8 cellular contexts compared by ENCODE assay signal in the genomic region with DNA sequence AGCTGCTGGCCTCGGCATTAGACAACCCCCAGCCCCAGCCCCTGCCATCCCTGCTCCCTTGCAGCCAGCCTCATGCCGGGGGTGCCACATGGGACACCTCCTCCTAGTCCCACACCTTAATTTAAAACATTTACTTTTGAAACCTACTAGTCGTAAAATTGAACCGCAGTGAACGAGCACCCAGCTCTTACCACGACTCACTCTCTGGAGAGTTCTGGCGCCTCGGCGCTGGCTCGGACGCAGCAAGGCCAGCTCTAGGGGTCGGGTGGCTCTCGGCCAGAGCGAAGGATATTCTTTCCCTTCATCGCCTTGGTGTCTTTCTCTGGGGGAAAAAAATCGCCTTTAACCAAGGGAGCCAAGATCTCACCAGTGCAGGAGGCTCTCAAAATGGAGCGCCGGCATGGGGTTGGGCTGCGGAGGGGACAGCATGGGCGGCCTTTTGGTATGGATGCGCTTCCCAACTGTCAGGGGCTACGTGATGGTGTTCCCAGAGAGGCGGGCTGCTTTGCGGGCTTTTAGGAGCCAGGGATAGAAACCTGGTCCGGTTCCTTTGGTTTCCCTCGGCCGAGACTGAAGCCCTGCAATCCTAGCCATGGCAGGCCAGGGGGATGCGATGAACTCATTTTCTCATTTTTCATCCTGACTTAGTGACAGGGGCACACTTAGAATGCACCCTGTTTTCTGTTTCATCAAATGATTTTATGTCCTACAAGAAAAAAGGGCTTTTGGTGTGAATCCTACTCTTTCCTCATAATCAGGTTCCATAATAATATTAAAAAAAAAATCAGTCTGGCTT. TPM values are rescaled to one million over a fixed set of nuclear protein-coding genes. Genes with fewer than 3 reads are reported as not detected.
DNase-seq lines count a peak whose midpoint lies in the region; ATAC-seq, FAIRE-seq and TF ChIP-seq lines count a peak whose summit lies in the region.

No MANE protein-coding gene starts in this region.

- H3K27ac ChIP-seq in DOHH2 (ENCODE audit: low read depth, low read length) (no peak overlapping the region), SJSA1 (no peak overlapping the region), fibroblast of lung (ENCODE audit: insufficient read depth, low read length) (no peak overlapping the region), pancreas (peak overlapping the region in 1 of 4 donors; percentile 25)

- no peaks in the 10 kb centered on the region for H3K9me2 ChIP-seq in DOHH2 (replicated peaks; ENCODE audit: control insufficient read depth, low read length)

- peaks cover 22% of the 10 kb centered on the region for H3K79me2 ChIP-seq in DOHH2 (ENCODE audit: control insufficient read depth, low read length)
- H3K79me2 ChIP-seq in fibroblast of lung (ENCODE audit: control insufficient read depth, insufficient read depth, low read length), result peaks cover 10% of the 10 kb centered on the region

- H3K27me3 ChIP-seq in DOHH2 (ENCODE audit: control insufficient read depth, low read length) (peaks cover 45% of the 10 kb centered on the region), SJSA1 (replicated peaks) (no peaks in the 10 kb centered on the region), fibroblast of lung (ENCODE audit: control insufficient read depth, insufficient read depth, low read length) (no peaks in the 10 kb centered on the region), pancreas (no peaks in the 10 kb centered on the region)

- H3F3A ChIP-seq in DOHH2 (ENCODE audit: control insufficient read depth, insufficient read depth), result peaks cover 6% of the 10 kb centered on the region

- DNase-seq in SJSA1 (ENCODE audit: low read depth in 1 of 2, low spot score in 2 of 2), result no peak
- no peak for DNase-seq in fibroblast of lung (ENCODE audit: low read depth in 2 of 2)
- no peak for DNase-seq in pancreas
- no peak for DNase-seq in NCI-H524 treated with DMSO at 0.1 percent for 48 hours (lab: John Stamatoyannopoulos, UW)
- DNase-seq in NCI-H1105 treated with DMSO at 0.1 percent for 48 hours (lab: John Stamatoyannopoulos, UW), result no peak
- no peak for DNase-seq in NCI-H1048 (lab: John Stamatoyannopoulos, UW)

- H4K20me1 ChIP-seq in DOHH2 (ENCODE audit: control insufficient read depth, insufficient read depth, low read depth, low read length) (peaks cover 17% of the 10 kb centered on the region), fibroblast of lung (ENCODE audit: control insufficient read depth, extremely low read depth, insufficient read depth, low read length) (no peaks in the 10 kb centered on the region)

- 44 to 56% methylated on average over 28 of the region's 28 CpGs for WGBS in pancreas, 2 donors

- intact Hi-C loops in pancreas (cut with DNase I), result loop anchor here in 1 of 3 donors (10.0 kb wide), 2 partner anchors 60 to 110 kb away; no protein-coding TSS in a partner anchor

- H3K9ac ChIP-seq in fibroblast of lung (ENCODE audit: insufficient read depth, low read length), result no peak overlapping the region

- ATAC-seq in pancreas (no peak), HG02588 (IDR thresholded peaks at IDR 0.05; ENCODE audit: unreplicated experiment) (no peak)

- FAIRE-seq in pancreas (lab: Jason Lieb, UNC), result no peak

- peak overlapping the region; percentile 47 for H2AFZ ChIP-seq in fibroblast of lung (ENCODE audit: low read length)

- H3K4me1 ChIP-seq in DOHH2 (ENCODE audit: control insufficient read depth, low read length), result peaks cover 35% of the 10 kb centered on the region
- H3K4me1 ChIP-seq in SJSA1 (replicated peaks), result peaks cover 38% of the 10 kb centered on the region
- H3K4me1 ChIP-seq in fibroblast of lung (ENCODE audit: control insufficient read depth, extremely low read depth, insufficient read depth, low read length), result peaks cover 2% of the 10 kb centered on the region
- peaks cover 8 to 24% (median 21%) of the 10 kb centered on the region in 3 donors for H3K4me1 ChIP-seq in pancreas

- H3K4me2 ChIP-seq in DOHH2 (ENCODE audit: low read length), result peak overlapping the region; percentile 100
- peak overlapping the region; percentile 98 for H3K4me2 ChIP-seq in fibroblast of lung (ENCODE audit: extremely low read depth, insufficient read depth, low read length)

- no peak for TF ChIP-seq CTCF in DOHH2 (IDR thresholded peaks at IDR 0.05; ENCODE audit: low read depth, low read length, poor library complexity, severe bottlenecking)
- TF ChIP-seq CTCF in fibroblast of lung (conservative IDR thresholded peaks at IDR 0.05 in 1 of 2, IDR thresholded peaks at IDR 0.05 in 1 of 2; ENCODE audit: low read depth in 1 of 2, low read length in 2 of 2), result no peak
- TF ChIP-seq CTCF in pancreas (IDR thresholded peaks at IDR 0.05), result no peak

- H3K4me3 ChIP-seq in DOHH2 (ENCODE audit: low read length) (peak overlapping the region; percentile 93), SJSA1 (peak overlapping the region; percentile 75), fibroblast of lung (replicated peaks in 1 of 4; ENCODE audit: control extremely low read depth in 1 of 4, insufficient read depth in 1 of 4, low read depth in 3 of 4, low read length in 4 of 4) (peak overlapping the region; percentile 73 to 90 (median 82)), pancreas (peak overlapping the region; percentile 83 to 99 (median 88))

- H3K9me3 ChIP-seq in DOHH2 (ENCODE audit: control insufficient read depth, insufficient read depth, low read length) (no peaks in the 10 kb centered on the region), SJSA1 (replicated peaks) (no peaks in the 10 kb centered on the region), fibroblast of lung (ENCODE audit: control insufficient read depth, insufficient read depth, low read depth, low read length) (no peaks in the 10 kb centered on the region), pancreas (no peaks in the 10 kb centered on the region)

- no peaks in the 10 kb centered on the region for H3K36me3 ChIP-seq in DOHH2 (ENCODE audit: control insufficient read depth, low read length)
- H3K36me3 ChIP-seq in SJSA1, result no peaks in the 10 kb centered on the region
- H3K36me3 ChIP-seq in fibroblast of lung (ENCODE audit: control insufficient read depth, insufficient read depth, low read length), result no peaks in the 10 kb centered on the region
- no peaks in the 10 kb centered on the region for H3K36me3 ChIP-seq in pancreas

RNA-seq across cellular contexts. Expression of a gene that starts 2.0 kb away (rescaled TPM):
- total RNA-seq in SJSA1 (2014; rRNA removed; shearing (Covaris generic)), result 56.8 and 60.3 TPM in 2 replicates
- total RNA-seq in fibroblast of lung (21.6 and 34.5 TPM in 2 replicates), pancreas (10 to 100 TPM; 24.3 to 32.7 (median 26.8) TPM)
- polyA plus RNA-seq in fibroblast of lung (11.4 and 28.8 TPM in 2 replicates), pancreas (10 to 100 TPM; 22.1 to 27.3 TPM)
- 19.8 and 46.4 TPM in 2 replicates for polyA plus RNA-seq in fibroblast of lung (2012)
- 20.5 and 37.3 TPM in 2 replicates for polyA minus RNA-seq in fibroblast of lung (ENCODE audit: low replicate concordance)
